Comparison of ENCODE assay signal across 9 cellular contexts in the genomic region with DNA sequence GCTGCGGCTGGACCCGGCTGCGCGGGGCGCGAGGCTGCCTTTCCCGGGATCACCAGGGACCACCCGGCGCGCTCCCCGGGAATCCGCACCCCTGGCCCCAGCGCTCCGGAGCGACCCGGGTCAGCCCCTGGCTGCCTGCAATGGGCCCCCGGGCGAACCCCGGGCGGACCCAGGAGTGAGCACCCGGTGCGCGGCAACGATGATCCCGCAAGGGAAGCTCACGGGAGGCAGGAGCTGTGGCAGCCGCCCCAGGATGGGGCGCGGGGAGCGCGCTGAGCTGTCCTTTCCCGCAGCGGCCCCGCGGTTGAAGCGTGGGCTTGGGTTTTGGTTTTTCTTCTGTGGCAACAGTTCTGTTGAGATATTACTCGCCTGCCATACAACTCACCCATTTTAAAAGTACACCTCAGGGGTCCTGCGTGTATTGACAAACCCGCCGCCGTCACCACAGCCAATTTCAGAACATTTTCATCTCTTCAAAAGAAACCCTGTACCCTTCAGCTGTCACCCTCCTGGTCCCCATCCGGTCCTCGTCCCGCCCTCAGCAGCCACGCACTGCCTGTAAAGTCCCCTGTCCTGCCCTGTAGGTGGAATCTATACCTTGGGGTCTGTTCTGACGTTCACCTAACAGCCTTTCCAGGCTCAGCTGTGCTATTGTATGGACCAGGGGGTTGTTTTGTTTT. TPM values are rescaled to one million over a fixed set of nuclear protein-coding genes. Genes with fewer than 3 reads are reported as not detected.
DNase-seq lines count a peak whose midpoint lies in the region; ATAC-seq, FAIRE-seq and TF ChIP-seq lines count a peak whose summit lies in the region.
"Had no signal": no experiment of that assay in that cellular context is flagged by ENCODE, and none has a peak within 500 bp of the region (broad histone marks: within the 10 kb centered on the region; RNA-seq: fewer than 3 reads in every experiment).

No MANE protein-coding gene starts in this region.

- peaks cover 12% of the 10 kb centered on the region for H3K4me1 ChIP-seq in keratinocyte (ENCODE audit: control insufficient read depth, extremely low read depth, insufficient read depth, low read length)

- no peaks in the 10 kb centered on the region for H3K9me3 ChIP-seq in keratinocyte (ENCODE audit: control insufficient read depth, low read depth, low read length)

- peak; percentile 55 for ATAC-seq in stimulated activated naive CD8-positive, alpha-beta T cell treated with anti-CD3 and anti-CD28 coated beads, Interleukin-15, Interleukin-2, amounts not matched to agents 100 U/mL and 50 U/mL, for 24 hours
- ATAC-seq in HG03457 (IDR thresholded peaks at IDR 0.05; ENCODE audit: unreplicated experiment) = no peak

- H3K27ac Mint-ChIP-seq in T-helper 1 cell treated with Interleukin-12 subunit alpha and Interleukin-12 subunit beta and Interleukin-4 antibody, amounts not matched to agents 30 μg/mL and 1 μg/mL, for 36 hours = no peak overlapping the region
- H3K27ac Mint-ChIP-seq in activated naive CD4-positive, alpha-beta T cell treated with anti-CD3 and anti-CD28 coated beads for 36 hours = no peak overlapping the region

- H3K9me1 ChIP-seq in keratinocyte (ENCODE audit: control insufficient read depth, extremely low read depth, insufficient read depth, low read length) = no peaks in the 10 kb centered on the region

- in situ Hi-C loops in G401 (cut with HindIII; ENCODE audit: low sequenced_read_pairs) = no loop called here

- no peaks in the 10 kb centered on the region for H3K79me2 ChIP-seq in keratinocyte (ENCODE audit: control insufficient read depth, insufficient read depth, low read length)

- peak overlapping the region; percentile 76 for H3K4me3 Mint-ChIP-seq in T-helper 1 cell treated with Interleukin-12 subunit alpha and Interleukin-12 subunit beta and Interleukin-4 antibody, amounts not matched to agents 30 μg/mL and 1 μg/mL, for 36 hours
- H3K4me3 Mint-ChIP-seq in activated naive CD4-positive, alpha-beta T cell treated with anti-CD3 and anti-CD28 coated beads for 36 hours = peak overlapping the region; percentile 54

- peaks cover 42% of the 10 kb centered on the region for H3K27me3 ChIP-seq in keratinocyte (ENCODE audit: control insufficient read depth, extremely low read depth, insufficient read depth, low read length)

- H3K27me3 Mint-ChIP-seq in T-helper 1 cell treated with Interleukin-12 subunit alpha and Interleukin-12 subunit beta and Interleukin-4 antibody, amounts not matched to agents 30 μg/mL and 1 μg/mL, for 36 hours (ENCODE audit: low read depth) = peaks cover 49% of the 10 kb centered on the region
- H3K27me3 Mint-ChIP-seq in activated naive CD4-positive, alpha-beta T cell treated with anti-CD3 and anti-CD28 coated beads for 36 hours (ENCODE audit: low read depth) = peaks cover 20% of the 10 kb centered on the region

- intact Hi-C loops in activated naive CD4-positive, alpha-beta T cell treated with anti-CD3 and anti-CD28 coated beads for 36 hours (cut with micrococcal nuclease) = no loop called here

- no peaks in the 10 kb centered on the region for H4K20me1 ChIP-seq in keratinocyte (ENCODE audit: control insufficient read depth, extremely low read depth, insufficient read depth, low read length)

- no peaks in the 10 kb centered on the region for H3K9me3 Mint-ChIP-seq in T-helper 1 cell treated with Interleukin-12 subunit alpha and Interleukin-12 subunit beta and Interleukin-4 antibody, amounts not matched to agents 30 μg/mL and 1 μg/mL, for 36 hours
- H3K9me3 Mint-ChIP-seq in activated naive CD4-positive, alpha-beta T cell treated with anti-CD3 and anti-CD28 coated beads for 36 hours = no peaks in the 10 kb centered on the region

- CTCF ChIA-PET in activated naive CD4-positive, alpha-beta T cell treated with anti-CD3 and anti-CD28 coated beads for 36 hours (lab: Charles Lee) = no interaction called here

- peaks cover 4% of the 10 kb centered on the region for H3K36me3 Mint-ChIP-seq in T-helper 1 cell treated with Interleukin-12 subunit alpha and Interleukin-12 subunit beta and Interleukin-4 antibody, amounts not matched to agents 30 μg/mL and 1 μg/mL, for 36 hours (ENCODE audit: low read depth)
- no peaks in the 10 kb centered on the region for H3K36me3 Mint-ChIP-seq in activated naive CD4-positive, alpha-beta T cell treated with anti-CD3 and anti-CD28 coated beads for 36 hours (ENCODE audit: low read depth)

- H3K4me3 ChIP-seq in keratinocyte (ENCODE audit: control insufficient read depth in 2 of 3, extremely low read depth in 1 of 3, insufficient read depth in 2 of 3, low read depth in 1 of 3, low read length in 3 of 3) = no peak overlapping the region

- FAIRE-seq in keratinocyte (lab: Jason Lieb, UNC) = no peak

- no peak overlapping the region for H3K27ac ChIP-seq in keratinocyte (ENCODE audit: control insufficient read depth, insufficient read depth, low read length)

- no peak for TF ChIP-seq CTCF in keratinocyte (optimal IDR thresholded peaks at IDR 0.05 in 1 of 3, IDR thresholded peaks at IDR 0.05 in 1 of 3, conservative IDR thresholded peaks at IDR 0.05 in 1 of 3; ENCODE audit: extremely low read depth in 1 of 3, insufficient read depth in 2 of 3, low read length in 3 of 3)

- peaks cover 0 to 6% of the 10 kb centered on the region in 2 experiments for H3K36me3 ChIP-seq in keratinocyte (ENCODE audit: control insufficient read depth in 2 of 2, extremely low read depth in 1 of 2, insufficient read depth in 2 of 2, low read length in 2 of 2)

- no peak overlapping the region for H2AFZ ChIP-seq in keratinocyte (ENCODE audit: control insufficient read depth, low read length)

- dilution Hi-C loops in keratinocyte (cut with MboI; ENCODE audit: extremely low pct_ligation_motif_present, low sequenced_read_pairs) = no loop called here

- no peak overlapping the region for H3K9ac ChIP-seq in keratinocyte (ENCODE audit: control insufficient read depth, extremely low read depth, insufficient read depth, low read length)

- peaks cover 12% of the 10 kb centered on the region for H3K4me1 Mint-ChIP-seq in T-helper 1 cell treated with Interleukin-12 subunit alpha and Interleukin-12 subunit beta and Interleukin-4 antibody, amounts not matched to agents 30 μg/mL and 1 μg/mL, for 36 hours (ENCODE audit: low read depth)
- H3K4me1 Mint-ChIP-seq in activated naive CD4-positive, alpha-beta T cell treated with anti-CD3 and anti-CD28 coated beads for 36 hours (ENCODE audit: low read depth) = peaks cover 13% of the 10 kb centered on the region

- peak overlapping the region; percentile 22 for H3K4me2 ChIP-seq in keratinocyte (ENCODE audit: control insufficient read depth, extremely low read depth, insufficient read depth, low read depth, low read length)

- DNase-seq in T-helper 1 cell (no peak), keratinocyte (ENCODE audit: low read depth, low spot score) (no peak), G401 (ENCODE audit: low spot score) (no peak)
- DNase-seq in activated naive CD4-positive, alpha-beta T cell treated with anti-CD3 and anti-CD28 coated beads for 36 hours = peak; percentile 62
- DNase-seq in stimulated activated naive CD8-positive, alpha-beta T cell treated with anti-CD3 and anti-CD28 coated beads, Interleukin-15, Interleukin-2, amounts not matched to agents 100 U/mL and 50 U/mL, for 24 hours = peak; percentile 57
- no peak for DNase-seq in effector CD8-positive, alpha-beta T cell (lab: John Stamatoyannopoulos, UW)
- DNase-seq: SW 1271 had no signal

RNA-seq across cellular contexts. Expression of a gene that starts 12.8 kb away (rescaled TPM):
- total RNA-seq in activated naive CD4-positive, alpha-beta T cell treated with anti-CD3 and anti-CD28 coated beads for 36 hours = 10 to 100 TPM; 10.1 to 10.6 TPM
- polyA plus RNA-seq in keratinocyte = 14.5 to 26.7 TPM (median 20.9 TPM) in 3 replicates
- 18.9 TPM for polyA plus RNA-seq in keratinocyte (2011; ENCODE audit: low read depth)
- polyA plus RNA-seq in keratinocyte (2011; cell fraction: cytosol; rRNA removed) = 12.8 and 20.2 TPM in 2 replicates
- polyA plus RNA-seq in keratinocyte (2011; cell fraction: nucleus; rRNA removed) = 12.8 and 15.0 TPM in 2 replicates
- polyA plus RNA-seq in keratinocyte (2012; ENCODE audit: low replicate concordance) = 5.6 and 22.8 TPM in 2 replicates
- 7.6 to 13.2 TPM (median 10.2 TPM) in 3 replicates for polyA minus RNA-seq in keratinocyte
- polyA minus RNA-seq in keratinocyte (2011; cell fraction: cytosol; rRNA and poly(A)+ RNA removed) = 19.2 TPM
- polyA minus RNA-seq in keratinocyte (2011; cell fraction: nucleus; rRNA and poly(A)+ RNA removed) = 8.2 and 9.0 TPM in 2 replicates
- 51.8 and 65.5 TPM in 2 replicates for total RNA-seq in G401 (2014; rRNA removed; shearing (Covaris generic))

RNA-seq across cellular contexts. Expression of a gene that starts 30.5 kb away (rescaled TPM):
- 1 to 10 TPM; 3.9 to 4.2 TPM for total RNA-seq in activated naive CD4-positive, alpha-beta T cell treated with anti-CD3 and anti-CD28 coated beads for 36 hours
- 48.9 to 74.4 TPM (median 56.7 TPM) in 3 replicates for polyA plus RNA-seq in keratinocyte
- polyA plus RNA-seq in keratinocyte (2011; ENCODE audit: low read depth) = 102 TPM
- 30.3 and 63.1 TPM in 2 replicates for polyA plus RNA-seq in keratinocyte (2011; cell fraction: cytosol; rRNA removed)
- polyA plus RNA-seq in keratinocyte (2011; cell fraction: nucleus; rRNA removed) = 87.9 and 109 TPM in 2 replicates
- 66.3 and 124 TPM in 2 replicates for polyA plus RNA-seq in keratinocyte (2012; ENCODE audit: low replicate concordance)
- 44.6 to 102 TPM (median 54.9 TPM) in 3 replicates for polyA minus RNA-seq in keratinocyte
- polyA minus RNA-seq in keratinocyte (2011; cell fraction: cytosol; rRNA and poly(A)+ RNA removed) = 94.8 TPM
- 66.4 and 99.6 TPM in 2 replicates for polyA minus RNA-seq in keratinocyte (2011; cell fraction: nucleus; rRNA and poly(A)+ RNA removed)
- total RNA-seq in G401 (2014; rRNA removed; shearing (Covaris generic)) = 16.1 and 21.1 TPM in 2 replicates

Comparison
In these comparisons a context has a peak if more than half of its experiments do, and no peak if none do; other contexts are left out.
1. DNase-seq: peak in activated naive CD4-positive, alpha-beta T cell treated with anti-CD3 and anti-CD28 coated beads for 36 hours (single experiment) and stimulated activated naive CD8-positive, alpha-beta T cell treated with anti-CD3 and anti-CD28 coated beads, Interleukin-15, Interleukin-2, amounts not matched to agents 100 U/mL and 50 U/mL, for 24 hours (single experiment); none in T-helper 1 cell (0 of 5), keratinocyte (single experiment), G401 (single experiment) and effector CD8-positive, alpha-beta T cell (single experiment).